ENCODE assay signal across 1 cellular context in the genomic region with DNA sequence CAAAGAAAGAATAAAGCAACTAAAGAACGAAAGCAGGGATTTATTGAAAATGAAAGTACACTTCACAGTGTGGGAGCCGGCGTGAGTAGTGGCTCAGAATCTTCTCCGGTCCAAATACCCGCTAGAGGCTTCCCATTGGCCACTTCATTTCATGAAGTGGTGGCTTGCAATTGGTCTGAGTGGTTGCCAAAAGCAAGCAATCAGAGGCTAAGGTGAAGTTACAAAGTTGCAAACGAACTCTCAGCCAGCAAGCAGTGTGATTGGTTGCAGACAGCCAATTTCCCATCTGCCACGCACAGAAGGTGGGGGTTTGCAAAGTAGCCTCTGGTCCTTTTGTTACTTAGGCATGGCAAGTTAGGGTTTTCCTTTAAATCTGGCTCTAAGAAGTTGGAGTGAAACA.
TF ChIP-seq lines count a peak whose summit lies in the region.

No MANE protein-coding gene starts in this region.

TF ChIP-seq in SK-N-SH treated with all-trans-retinoic acid at 6 μM for 48 hours, 23 proteins besides CTCF, POLR2A, EP300 and RAD21 (continued from another document):
- TF ChIP-seq ISL1 (CRISPR knock-in tag; IDR thresholded peaks at IDR 0.05), result no peak
- no peak for TF ChIP-seq ARNTL (CRISPR knock-in tag; IDR thresholded peaks at IDR 0.05; ENCODE audit: borderline replicate concordance, low read depth)
- TF ChIP-seq, protein P1, sequence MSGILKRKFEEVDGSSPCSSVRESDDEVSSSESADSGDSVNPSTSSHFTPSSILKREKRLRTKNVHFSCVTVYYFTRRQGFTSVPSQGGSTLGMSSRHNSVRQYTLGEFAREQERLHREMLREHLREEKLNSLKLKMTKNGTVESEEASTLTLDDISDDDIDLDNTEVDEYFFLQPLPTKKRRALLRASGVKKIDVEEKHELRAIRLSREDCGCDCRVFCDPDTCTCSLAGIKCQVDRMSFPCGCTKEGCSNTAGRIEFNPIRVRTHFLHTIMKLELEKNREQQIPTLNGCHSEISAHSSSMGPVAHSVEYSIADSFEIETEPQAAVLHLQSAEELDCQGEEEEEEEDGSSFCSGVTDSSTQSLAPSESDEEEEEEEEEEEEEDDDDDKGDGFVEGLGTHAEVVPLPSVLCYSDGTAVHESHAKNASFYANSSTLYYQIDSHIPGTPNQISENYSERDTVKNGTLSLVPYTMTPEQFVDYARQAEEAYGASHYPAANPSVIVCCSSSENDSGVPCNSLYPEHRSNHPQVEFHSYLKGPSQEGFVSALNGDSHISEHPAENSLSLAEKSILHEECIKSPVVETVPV (CRISPR knock-in tag; IDR thresholded peaks at IDR 0.05), result no peak
- no peak for TF ChIP-seq TOX (CRISPR knock-in tag; IDR thresholded peaks at IDR 0.05; ENCODE audit: borderline replicate concordance)
